26 cellular contexts compared by ENCODE assay signal in genomic region chr5:148085934-148086333, GRCh38. TPM values are rescaled to one million over a fixed set of nuclear protein-coding genes. Genes with fewer than 3 reads are reported as not detected.
A peak's percentile ranks its signal among the peaks of the same experiment; 100 is the strongest.
DNase-seq lines count a peak whose midpoint lies in the region; ATAC-seq and TF ChIP-seq lines count a peak whose summit lies in the region.
"Had no signal": no experiment of that assay in that cellular context is flagged by ENCODE, and none has a peak within 500 bp of the region (broad histone marks: within the 10 kb centered on the region; RNA-seq: fewer than 3 reads in every experiment).

No MANE protein-coding gene starts in this region.

- POLR2A ChIA-PET in IMR-90 (lab: Charles Lee; ENCODE audit: unreplicated experiment) (no interaction called here), SK-N-SH (lab: Yijun Ruan, JAX) (no interaction called here)

- H3K4me2 ChIP-seq in IMR-90 (ENCODE audit: low read depth, low read length), result no peak overlapping the region
- H3K4me2 ChIP-seq in SK-N-SH, result no peak overlapping the region

- H3K14ac ChIP-seq in IMR-90 (replicated peaks; ENCODE audit: low read depth, low read length), result no peak overlapping the region

- H3K27ac ChIP-seq in IMR-90 (ENCODE audit: insufficient read depth, low read length) (no peak overlapping the region), SK-N-SH (ENCODE audit: low read depth in 2 of 2, low read length in 1 of 2) (no peak overlapping the region), suprapubic skin (peak overlapping the region; percentile 14)
- H3K27ac ChIP-seq: adrenal gland, C4-2B, HL-60 had no signal

- no peak overlapping the region for H2AK5ac ChIP-seq in IMR-90 (ENCODE audit: low read depth, low read length)

- no peak overlapping the region for H4K8ac ChIP-seq in IMR-90 (ENCODE audit: low read depth in 2 of 2, low read length in 2 of 2)

- no peak overlapping the region for H3K27ac Mint-ChIP-seq in activated naive CD8-positive, alpha-beta T cell treated with anti-CD3 and anti-CD28 coated beads, Interleukin-2, amount 50 U/mL, for 24 hours
- H3K27ac Mint-ChIP-seq: activated naive CD4-positive, alpha-beta T cell treated with anti-CD3 and anti-CD28 coated beads for 36 hours; activated T-helper 1 cell treated with anti-CD3 and anti-CD28 coated beads, Interleukin-12 subunit alpha, Interleukin-12 subunit beta, Interleukin-2, Interleukin-4 antibody, amounts not matched to agents 30 ng/mL and 10 ng/mL and 1 ng/mL, durations not matched to agents 14 hours and 24 hours and 36 hours; dendritic cell treated with granulocyte-macrophage colony-stimulating factor and Interleukin-4, amounts not matched to agents 40 ng/mL and 50 ng/mL, for 4 days had no signal

- H3K23ac ChIP-seq in IMR-90 (ENCODE audit: low read depth, low read length), result no peak overlapping the region

- WGBS in IMR-90 (ENCODE audit: extremely low coverage in 2 of 2, insufficient read length in 1 of 2), 2 experiments, result no CpG with 5 or more reads among the region's 3 CpGs
- 31% methylated on average over 3 of the region's 3 CpGs for WGBS in SK-N-SH (ENCODE audit: low lambda C conversion rate)
- 29% methylated on average over 3 of the region's 3 CpGs for WGBS in suprapubic skin

- no peak overlapping the region for H3K56ac ChIP-seq in IMR-90 (ENCODE audit: extremely low read depth, insufficient read depth, low read length)

- H2AFZ ChIP-seq in IMR-90 (replicated peaks; ENCODE audit: low read length, poor library complexity), result no peak overlapping the region
- H2AFZ ChIP-seq in SK-N-SH (ENCODE audit: low read depth), result peak overlapping the region; percentile 60; the same call in 1 of the 2 replicates

- H3K27me3 Mint-ChIP-seq in activated naive CD8-positive, alpha-beta T cell treated with anti-CD3 and anti-CD28 coated beads, Interleukin-2, amount 50 U/mL, for 24 hours, result no peaks in the 10 kb centered on the region
- H3K27me3 Mint-ChIP-seq: dendritic cell treated with granulocyte-macrophage colony-stimulating factor and Interleukin-4, amounts not matched to agents 40 ng/mL and 50 ng/mL, for 4 days had no signal

- H3K4me3 Mint-ChIP-seq in activated naive CD8-positive, alpha-beta T cell treated with anti-CD3 and anti-CD28 coated beads, Interleukin-2, amount 50 U/mL, for 24 hours, result no peak overlapping the region
- H3K4me3 Mint-ChIP-seq: activated naive CD4-positive, alpha-beta T cell treated with anti-CD3 and anti-CD28 coated beads for 36 hours; activated T-helper 1 cell treated with anti-CD3 and anti-CD28 coated beads, Interleukin-12 subunit alpha, Interleukin-12 subunit beta, Interleukin-2, Interleukin-4 antibody, amounts not matched to agents 30 ng/mL and 10 ng/mL and 1 ng/mL, durations not matched to agents 14 hours and 24 hours and 36 hours; dendritic cell treated with granulocyte-macrophage colony-stimulating factor and Interleukin-4, amounts not matched to agents 40 ng/mL and 50 ng/mL, for 4 days had no signal

- H3K9me3 Mint-ChIP-seq in activated naive CD8-positive, alpha-beta T cell treated with anti-CD3 and anti-CD28 coated beads, Interleukin-2, amount 50 U/mL, for 24 hours, result peaks cover 4% of the 10 kb centered on the region
- H3K9me3 Mint-ChIP-seq: activated naive CD4-positive, alpha-beta T cell treated with anti-CD3 and anti-CD28 coated beads for 36 hours; activated T-helper 1 cell treated with anti-CD3 and anti-CD28 coated beads, Interleukin-12 subunit alpha, Interleukin-12 subunit beta, Interleukin-2, Interleukin-4 antibody, amounts not matched to agents 30 ng/mL and 10 ng/mL and 1 ng/mL, durations not matched to agents 14 hours and 24 hours and 36 hours; dendritic cell treated with granulocyte-macrophage colony-stimulating factor and Interleukin-4, amounts not matched to agents 40 ng/mL and 50 ng/mL, for 4 days had no signal

- H3K9me3 ChIP-seq in IMR-90 (ENCODE audit: control insufficient read depth, insufficient read depth, low read length) (no peaks in the 10 kb centered on the region), SK-N-SH (no peaks in the 10 kb centered on the region), suprapubic skin (no peaks in the 10 kb centered on the region)
- H3K9me3 ChIP-seq: adrenal gland had no signal

- CTCF ChIA-PET in IMR-90 (lab: Yijun Ruan, JAX), result no interaction called here
- CTCF ChIA-PET in SK-N-SH (lab: Yijun Ruan, JAX), result interaction anchor here (0.8 kb wide), 1 partner anchor 151 kb away, joined by 3 read pairs; no protein-coding TSS in a partner anchor

- intact Hi-C loops in IMR-90 (cut with micrococcal nuclease), result no loop called here

- TF ChIP-seq POLR2A in IMR-90 (IDR thresholded peaks at IDR 0.05; ENCODE audit: low read depth, low read length) (no peak), suprapubic skin (IDR thresholded peaks at IDR 0.05) (no peak)

- H2BK15ac ChIP-seq in IMR-90 (ENCODE audit: low read depth, low read length), result no peak overlapping the region

- H3K4ac ChIP-seq in IMR-90 (ENCODE audit: low read depth, low read length), result no peak overlapping the region

- H3K9me2 ChIP-seq in SK-N-SH, result no peaks in the 10 kb centered on the region

- dilution Hi-C loops in IMR-90 (cut with HindIII; ENCODE audit: low sequenced_read_pairs, unreplicated experiment), result no loop called here

- no peak overlapping the region for H2BK20ac ChIP-seq in IMR-90 (ENCODE audit: low read depth, low read length)

- H3K27me3 ChIP-seq in IMR-90 (ENCODE audit: control insufficient read depth, insufficient read depth, low read length), result no peaks in the 10 kb centered on the region
- H3K27me3 ChIP-seq in SK-N-SH (ENCODE audit: insufficient read depth), result no peaks in the 10 kb centered on the region
- no peaks in the 10 kb centered on the region for H3K27me3 ChIP-seq in suprapubic skin
- H3K27me3 ChIP-seq: adrenal gland had no signal

- no TSS peak for BruUV-seq in IMR-90 (replicated peaks; lab: Mats Ljungman, UMichigan)

- ATAC-seq in IMR-90 (ENCODE audit: low read depth) (no peak), HG03097 (IDR thresholded peaks at IDR 0.05; ENCODE audit: low FRiP score, unreplicated experiment) (no peak), GM19351 (IDR thresholded peaks at IDR 0.05; ENCODE audit: unreplicated experiment) (no peak)
- no peak for ATAC-seq in activated naive CD8-positive, alpha-beta T cell treated with anti-CD3 and anti-CD28 coated beads, Interleukin-2, amount 50 U/mL, for 24 hours
- ATAC-seq: activated CD4-positive, CD25-positive, alpha-beta regulatory T cell treated with anti-CD3 and anti-CD28 coated beads, Interleukin-2, amount 50 U/mL, for 24 hours had no signal

- H3K18ac ChIP-seq in IMR-90 (ENCODE audit: low read depth, low read length), result no peak overlapping the region

- no peaks in the 10 kb centered on the region for H3F3A ChIP-seq in SK-N-SH (replicated peaks; ENCODE audit: insufficient read depth)

- in situ Hi-C loops in IMR-90 (cut with MboI; ENCODE audit: low sequenced_read_pairs), result no loop called here

- H3K4me1 Mint-ChIP-seq in activated naive CD8-positive, alpha-beta T cell treated with anti-CD3 and anti-CD28 coated beads, Interleukin-2, amount 50 U/mL, for 24 hours, result no peaks in the 10 kb centered on the region

- no peaks in the 10 kb centered on the region for H3K9me1 ChIP-seq in IMR-90 (ENCODE audit: insufficient read depth, low read length)

- no peak for TF ChIP-seq CTCF in IMR-90 (conservative IDR thresholded peaks at IDR 0.05; ENCODE audit: low read depth, low read length)
- TF ChIP-seq CTCF in SK-N-SH (IDR thresholded peaks at IDR 0.05), result no peak
- no peak for TF ChIP-seq CTCF in fibroblast of the aortic adventitia (IDR thresholded peaks at IDR 0.05; ENCODE audit: insufficient read depth, low read length)
- no peak for TF ChIP-seq CTCF in suprapubic skin (IDR thresholded peaks at IDR 0.05)

- H3K4me3 ChIP-seq in IMR-90 (ENCODE audit: insufficient read depth, low read depth, low read length) (no peak overlapping the region), SK-N-SH (ENCODE audit: low read depth in 2 of 2, low read length in 1 of 2) (no peak overlapping the region), fibroblast of the aortic adventitia (ENCODE audit: low read depth, low read length) (no peak overlapping the region), suprapubic skin (no peak overlapping the region)
- H3K4me3 ChIP-seq: adrenal gland had no signal

- H3K36me3 Mint-ChIP-seq in activated naive CD8-positive, alpha-beta T cell treated with anti-CD3 and anti-CD28 coated beads, Interleukin-2, amount 50 U/mL, for 24 hours (ENCODE audit: low read depth), result no peaks in the 10 kb centered on the region

- no peak overlapping the region for H4K5ac ChIP-seq in IMR-90 (ENCODE audit: low read depth, low read length)

- H2BK5ac ChIP-seq in IMR-90 (ENCODE audit: low read depth, low read length, poor library complexity, severe bottlenecking), result no peak overlapping the region

- H3K79me2 ChIP-seq in SK-N-SH (ENCODE audit: insufficient read depth), result no peaks in the 10 kb centered on the region

- no peaks in the 10 kb centered on the region for H3K4me1 ChIP-seq in IMR-90 (ENCODE audit: control insufficient read depth, insufficient read depth, low read length)
- no peaks in the 10 kb centered on the region; a peak in 2 of 4 replicates for H3K4me1 ChIP-seq in SK-N-SH (ENCODE audit: control insufficient read depth in 1 of 2, insufficient read depth in 2 of 2, low read depth in 1 of 2, low read length in 1 of 2)
- H3K4me1 ChIP-seq in suprapubic skin, result no peaks in the 10 kb centered on the region
- H3K4me1 ChIP-seq: adrenal gland had no signal

- no peak for TF ChIP-seq EP300 in SK-N-SH (IDR thresholded peaks at IDR 0.05; ENCODE audit: borderline replicate concordance in 1 of 2, low read depth in 1 of 2, low read length in 1 of 2)
- TF ChIP-seq EP300 in suprapubic skin (IDR thresholded peaks at IDR 0.05), result no peak

- H4K20me1 ChIP-seq in IMR-90 (ENCODE audit: insufficient read depth, low read length), result no peaks in the 10 kb centered on the region
- H4K20me1 ChIP-seq in SK-N-SH (ENCODE audit: insufficient read depth), result no peaks in the 10 kb centered on the region

- DNase-seq in IMR-90 (peak; percentile 0), SK-N-SH (no peak), fibroblast of the aortic adventitia (ENCODE audit: low read depth) (peak; percentile 21), suprapubic skin (ENCODE audit: low spot score in 2 of 2) (no peak), HuH-7.5 (ENCODE audit: low spot score) (no peak)
- DNase-seq in activated naive CD8-positive, alpha-beta T cell treated with anti-CD3 and anti-CD28 coated beads, Interleukin-2, amount 50 U/mL, for 24 hours, result no peak
- DNase-seq: activated CD4-positive, alpha-beta T cell treated with anti-CD3 and anti-CD28 coated beads, Interleukin-2, amount 50 U/mL, for 48 hours; activated naive CD4-positive, alpha-beta T cell treated with anti-CD3 and anti-CD28 coated beads for 36 hours; adrenal gland; DND-41; Karpas-422; mesenchymal stem cell; NCI-H1436; NCI-H2107; NCI-H446 treated with DMSO at 0.1 percent for 48 hours; Right ventricle myocardium superior; stimulated activated naive CD4-positive, alpha-beta T cell; T-helper 2 cell had no signal

- no peak for TF ChIP-seq RAD21 in IMR-90 (IDR thresholded peaks at IDR 0.05; ENCODE audit: low read length)
- TF ChIP-seq RAD21 in SK-N-SH (IDR thresholded peaks at IDR 0.05; ENCODE audit: low read length), result no peak

- no peak overlapping the region for H4K91ac ChIP-seq in IMR-90 (ENCODE audit: insufficient read depth, low read depth, low read length)

- H3K36me3 ChIP-seq in IMR-90 (ENCODE audit: control insufficient read depth, insufficient read depth, low read length) (no peaks in the 10 kb centered on the region), SK-N-SH (replicated peaks in 1 of 2; ENCODE audit: control insufficient read depth in 1 of 2, insufficient read depth in 2 of 2, low read length in 1 of 2) (no peaks in the 10 kb centered on the region), suprapubic skin (no peaks in the 10 kb centered on the region)
- H3K36me3 ChIP-seq: adrenal gland had no signal

- no peak overlapping the region for H2AK9ac ChIP-seq in IMR-90 (replicated peaks; ENCODE audit: low read depth, low read length, poor library complexity)

- H3K9ac ChIP-seq in IMR-90 (ENCODE audit: low read depth, low read length) (no peak overlapping the region), SK-N-SH (no peak overlapping the region)

- H2BK120ac ChIP-seq in IMR-90 (ENCODE audit: low read depth, low read length), result no peak overlapping the region

- no peaks in the 10 kb centered on the region for H3K79me1 ChIP-seq in IMR-90 (ENCODE audit: low read depth in 1 of 2, low read length in 2 of 2)

RNA-seq across cellular contexts. Expression of gene SPINK5, which starts 22.2 kb away (rescaled TPM):
- total RNA-seq in IMR-90 (2012; rRNA removed) (not detected in 2 replicates), fibroblast of the aortic adventitia (ENCODE audit: low replicate concordance) (not detected in 2 replicates), suprapubic skin (100 to 1,000 TPM; 172 to 373 (median 245) TPM)
- polyA plus RNA-seq in IMR-90 (2012; rRNA removed) (not detected in 2 replicates), SK-N-SH (2012; rRNA removed) (not detected in 2 replicates)
- not detected in 2 replicates for polyA plus RNA-seq in IMR-90 (2012; cell fraction: cytosol; rRNA removed)
- polyA plus RNA-seq in IMR-90 (2012; cell fraction: nucleus; rRNA removed; ENCODE audit: low replicate concordance), result not detected in 2 replicates
- not detected in 2 replicates for polyA plus RNA-seq in SK-N-SH (2012; cell fraction: cytosol; rRNA removed)
- not detected in 2 replicates for polyA plus RNA-seq in SK-N-SH (2012; cell fraction: nucleus; rRNA removed)
- total RNA-seq: activated naive CD4-positive, alpha-beta T cell treated with anti-CD3 and anti-CD28 coated beads for 36 hours; activated T-helper 1 cell treated with anti-CD3 and anti-CD28 coated beads, Interleukin-12 subunit alpha, Interleukin-12 subunit beta, Interleukin-2, Interleukin-4 antibody, amounts not matched to agents 30 ng/mL and 10 ng/mL and 1 ng/mL, durations not matched to agents 14 hours and 24 hours and 36 hours; fibroblast of lung had no signal
- polyA plus RNA-seq: fibroblast of lung had no signal

Comparison
In these comparisons a context has a peak if more than half of its experiments do, and no peak if none do; other contexts are left out.
1. DNase-seq: peak in IMR-90 (single experiment) and fibroblast of the aortic adventitia (single experiment); none in SK-N-SH (single experiment), suprapubic skin (0 of 2), HuH-7.5 (single experiment) and activated naive CD8-positive, alpha-beta T cell treated with anti-CD3 and anti-CD28 coated beads, Interleukin-2, amount 50 U/mL, for 24 hours (single experiment).
2. RNA of gene SPINK5, which starts 22.2 kb away (total RNA-seq): 172 to 373 TPM in suprapubic skin; not detected in IMR-90 and not detected in fibroblast of the aortic adventitia; every median in the first group is over 100 times any median in the second.